8 cellular contexts compared by ENCODE assay signal in genomic region chr1:58780586-58781452, GRCh38. TPM values are rescaled to one million over a fixed set of nuclear protein-coding genes. Genes with fewer than 3 reads are reported as not detected.
DNase-seq lines count a peak whose midpoint lies in the region; ATAC-seq and TF ChIP-seq lines count a peak whose summit lies in the region.

No MANE protein-coding gene starts in this region.

- H3K27ac ChIP-seq in GM23248, result peak overlapping the region; percentile 91

- peak overlapping the region; percentile 92 for H3K4me3 ChIP-seq in GM23248

- H4K20me1 ChIP-seq in GM23248 (ENCODE audit: insufficient read depth), result peaks cover 14% of the 10 kb centered on the region; the same call in 1 of the 2 replicates

- H3K4me1 Mint-ChIP-seq in effector memory CD8-positive, alpha-beta T cell (ENCODE audit: low read depth in 2 of 2), result peaks cover 24 to 26% of the 10 kb centered on the region in 2 donors
- H3K4me1 Mint-ChIP-seq in nephron progenitor cell, result peaks cover 37% of the 10 kb centered on the region

- H3K27ac Mint-ChIP-seq in effector memory CD8-positive, alpha-beta T cell, result peak overlapping the region; percentile 100
- H3K27ac Mint-ChIP-seq in nephron progenitor cell, result no peak overlapping the region

- no peak overlapping the region for H2AFZ ChIP-seq in GM23248

- ATAC-seq in effector memory CD8-positive, alpha-beta T cell (replicated peaks), result no peak
- ATAC-seq in GM18858 (IDR thresholded peaks at IDR 0.05; ENCODE audit: unreplicated experiment) (no peak), HG03378 (IDR thresholded peaks at IDR 0.05; ENCODE audit: unreplicated experiment) (no peak)

- H3K27me3 ChIP-seq in GM23248 (replicated peaks; ENCODE audit: insufficient read depth), result no peaks in the 10 kb centered on the region

- no peak for TF ChIP-seq CTCF in nephron progenitor cell (IDR thresholded peaks at IDR 0.05)

- peaks cover 50% of the 10 kb centered on the region for H3F3A ChIP-seq in GM23248 (ENCODE audit: insufficient read depth)

- H3K36me3 Mint-ChIP-seq in effector memory CD8-positive, alpha-beta T cell (ENCODE audit: insufficient read depth), result peaks cover 74% of the 10 kb centered on the region
- H3K36me3 Mint-ChIP-seq in nephron progenitor cell (ENCODE audit: low read depth), result peaks cover 5% of the 10 kb centered on the region

- H3K27me3 Mint-ChIP-seq in effector memory CD8-positive, alpha-beta T cell, result peaks cover 0 to 8% of the 10 kb centered on the region in 2 donors
- H3K27me3 Mint-ChIP-seq in nephron progenitor cell (ENCODE audit: low read depth, poor library complexity), result peaks cover 17% of the 10 kb centered on the region

- 0 to 4% methylated on average over 2 of the region's 2 CpGs for WGBS in GM23248 (ENCODE audit: low coverage in 1 of 2, low lambda C conversion rate in 2 of 2, missing lambda C conversion rate in 2 of 2), 2 experiments

- DNase-seq in GM23248 (peak; percentile 38), OCI-M1 (lab: John Stamatoyannopoulos, UW) (peak; percentile 20), nephron progenitor cell (no peak), cerebellum (ENCODE audit: low spot score) (no peak), SKM-1 treated with dmso at 0.1 percent for 144 hours (lab: John Stamatoyannopoulos, UW; ENCODE audit: unreplicated experiment) (no peak)
- DNase-seq in effector memory CD8-positive, alpha-beta T cell, result peak; percentile 45 to 54 (median 47)

- peak overlapping the region; percentile 91 to 93 for H3K4me3 Mint-ChIP-seq in effector memory CD8-positive, alpha-beta T cell
- peak overlapping the region; percentile 98 for H3K4me3 Mint-ChIP-seq in nephron progenitor cell

- H3K4me1 ChIP-seq in GM23248 (ENCODE audit: insufficient read depth), result peaks cover 19% of the 10 kb centered on the region

- H3K9me3 ChIP-seq in GM23248 (ENCODE audit: low read depth), result no peaks in the 10 kb centered on the region

- peaks cover 0 to 2% of the 10 kb centered on the region in 2 donors for H3K9me3 Mint-ChIP-seq in effector memory CD8-positive, alpha-beta T cell
- H3K9me3 Mint-ChIP-seq in nephron progenitor cell, result no peaks in the 10 kb centered on the region

- H3K9me2 ChIP-seq in GM23248 (ENCODE audit: insufficient read depth), result no peaks in the 10 kb centered on the region

- in situ Hi-C loops in GM23248 (cut with MboI), result loop anchor here (25.0 kb wide), 1 partner anchor 506 kb away; the partner anchor contains the start of gene FGGY

- peaks cover 40% of the 10 kb centered on the region for H3K79me2 ChIP-seq in GM23248 (ENCODE audit: insufficient read depth)

- peak overlapping the region; percentile 95 for H3K9ac ChIP-seq in GM23248

- peak overlapping the region; percentile 99 for H3K4me2 ChIP-seq in GM23248 (ENCODE audit: unreplicated experiment)

- H3K36me3 ChIP-seq in GM23248 (ENCODE audit: low read depth), result peaks cover 22% of the 10 kb centered on the region

RNA-seq across cellular contexts. Expression of gene JUN, which starts 3.0 kb away (rescaled TPM):
- total RNA-seq in GM23248 (2014; rRNA removed; shearing (Covaris generic)), result 107 and 112 TPM in 2 replicates
- 43.4 and 45.3 TPM in 2 replicates for polyA plus RNA-seq in GM23248 (2016; fragmentation: Nextera tagmentation; extraction: Ambion mirVana)
- 51.2 TPM for total RNA-seq in cerebellum

Comparison
In these comparisons a context has a peak if more than half of its experiments do, and no peak if none do; other contexts are left out.
1. DNase-seq: peak in GM23248 (single experiment), OCI-M1 (single experiment) and effector memory CD8-positive, alpha-beta T cell (3 of 3); none in nephron progenitor cell (single experiment), cerebellum (single experiment) and SKM-1 treated with dmso at 0.1 percent for 144 hours (single experiment).